In the genomic region with DNA sequence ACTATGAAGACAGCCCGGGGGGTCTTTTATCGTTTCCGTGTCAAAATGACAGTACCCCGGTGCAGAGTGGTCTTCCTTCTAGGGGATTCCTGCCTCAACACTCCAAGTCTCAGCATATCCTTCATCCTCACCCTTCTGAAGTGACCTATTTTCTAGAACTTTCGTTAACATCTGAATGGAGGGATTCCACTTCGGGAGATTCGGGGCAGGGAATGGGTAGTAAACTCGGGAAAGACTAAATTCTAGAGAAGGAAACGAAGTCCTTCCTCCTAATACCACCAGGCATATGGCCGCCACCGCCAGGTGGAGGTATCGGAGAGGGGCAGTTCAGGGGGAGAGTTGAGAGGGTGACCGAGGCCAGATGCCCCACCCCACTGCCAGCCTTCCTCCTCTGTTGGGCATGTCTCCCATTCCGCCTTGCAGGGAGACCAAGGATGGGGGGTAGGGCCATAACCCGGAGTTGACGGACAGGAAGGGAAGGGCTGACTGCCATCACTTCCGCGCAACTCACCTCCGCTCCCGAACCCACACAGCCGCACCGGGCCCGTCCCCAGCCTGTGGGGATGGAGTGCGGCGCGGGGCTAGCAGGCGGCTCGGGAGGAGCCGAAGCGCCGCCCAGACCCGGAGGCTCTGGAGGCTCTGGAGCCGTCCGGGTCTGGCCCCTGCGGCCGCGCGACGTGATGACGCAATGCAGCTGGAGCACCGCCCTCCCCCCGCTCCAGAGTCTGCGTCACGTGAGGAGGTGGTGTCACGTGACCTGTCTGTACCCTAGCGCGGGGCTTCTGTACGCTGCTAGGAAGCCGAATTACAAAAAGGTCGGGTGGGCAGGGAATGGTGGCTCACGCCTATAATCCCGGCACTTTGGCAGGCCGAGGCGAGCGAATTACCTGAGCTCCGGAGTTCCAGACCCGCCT, we compare ENCODE assay signal across 1 cellular context.
A peak's percentile ranks its signal among the peaks of the same experiment; 100 is the strongest.
TF ChIP-seq lines count a peak whose summit lies in the region.

A gene (minus strand): TSS at position 657 of the 914 bp plus-strand sequence. CDS start 2,072 bp downstream, outside the sequence.

TF ChIP-seq in K562, 482 proteins besides CTCF, POLR2A, EP300 and RAD21 (continued from another document and continues in another):
- TF ChIP-seq, protein P1, sequence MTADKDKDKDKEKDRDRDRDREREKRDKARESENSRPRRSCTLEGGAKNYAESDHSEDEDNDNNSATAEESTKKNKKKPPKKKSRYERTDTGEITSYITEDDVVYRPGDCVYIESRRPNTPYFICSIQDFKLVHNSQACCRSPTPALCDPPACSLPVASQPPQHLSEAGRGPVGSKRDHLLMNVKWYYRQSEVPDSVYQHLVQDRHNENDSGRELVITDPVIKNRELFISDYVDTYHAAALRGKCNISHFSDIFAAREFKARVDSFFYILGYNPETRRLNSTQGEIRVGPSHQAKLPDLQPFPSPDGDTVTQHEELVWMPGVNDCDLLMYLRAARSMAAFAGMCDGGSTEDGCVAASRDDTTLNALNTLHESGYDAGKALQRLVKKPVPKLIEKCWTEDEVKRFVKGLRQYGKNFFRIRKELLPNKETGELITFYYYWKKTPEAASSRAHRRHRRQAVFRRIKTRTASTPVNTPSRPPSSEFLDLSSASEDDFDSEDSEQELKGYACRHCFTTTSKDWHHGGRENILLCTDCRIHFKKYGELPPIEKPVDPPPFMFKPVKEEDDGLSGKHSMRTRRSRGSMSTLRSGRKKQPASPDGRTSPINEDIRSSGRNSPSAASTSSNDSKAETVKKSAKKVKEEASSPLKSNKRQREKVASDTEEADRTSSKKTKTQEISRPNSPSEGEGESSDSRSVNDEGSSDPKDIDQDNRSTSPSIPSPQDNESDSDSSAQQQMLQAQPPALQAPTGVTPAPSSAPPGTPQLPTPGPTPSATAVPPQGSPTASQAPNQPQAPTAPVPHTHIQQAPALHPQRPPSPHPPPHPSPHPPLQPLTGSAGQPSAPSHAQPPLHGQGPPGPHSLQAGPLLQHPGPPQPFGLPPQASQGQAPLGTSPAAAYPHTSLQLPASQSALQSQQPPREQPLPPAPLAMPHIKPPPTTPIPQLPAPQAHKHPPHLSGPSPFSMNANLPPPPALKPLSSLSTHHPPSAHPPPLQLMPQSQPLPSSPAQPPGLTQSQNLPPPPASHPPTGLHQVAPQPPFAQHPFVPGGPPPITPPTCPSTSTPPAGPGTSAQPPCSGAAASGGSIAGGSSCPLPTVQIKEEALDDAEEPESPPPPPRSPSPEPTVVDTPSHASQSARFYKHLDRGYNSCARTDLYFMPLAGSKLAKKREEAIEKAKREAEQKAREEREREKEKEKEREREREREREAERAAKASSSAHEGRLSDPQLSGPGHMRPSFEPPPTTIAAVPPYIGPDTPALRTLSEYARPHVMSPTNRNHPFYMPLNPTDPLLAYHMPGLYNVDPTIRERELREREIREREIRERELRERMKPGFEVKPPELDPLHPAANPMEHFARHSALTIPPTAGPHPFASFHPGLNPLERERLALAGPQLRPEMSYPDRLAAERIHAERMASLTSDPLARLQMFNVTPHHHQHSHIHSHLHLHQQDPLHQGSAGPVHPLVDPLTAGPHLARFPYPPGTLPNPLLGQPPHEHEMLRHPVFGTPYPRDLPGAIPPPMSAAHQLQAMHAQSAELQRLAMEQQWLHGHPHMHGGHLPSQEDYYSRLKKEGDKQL (CRISPR knock-in tag; IDR thresholded peaks at IDR 0.05; ENCODE audit: borderline replicate concordance): no peak
- no peak; the same call in 1 of the 2 replicates for TF ChIP-seq NBN (IDR thresholded peaks at IDR 0.05; ENCODE audit: low read depth)
- no peak for TF ChIP-seq ZFP36 (IDR thresholded peaks at IDR 0.05; ENCODE audit: low read depth, low read length, partially characterized antibody)
- peak; percentile 100 for TF ChIP-seq TOE1 (IDR thresholded peaks at IDR 0.05; ENCODE audit: borderline replicate concordance)
- 0 out of 2 replicates have a peak, but pooled peaks have one; percentile 33 for TF ChIP-seq TOE1 (CRISPR knock-in tag; IDR thresholded peaks at IDR 0.05; ENCODE audit: borderline replicate concordance, low read depth)
- TF ChIP-seq, protein P2, sequence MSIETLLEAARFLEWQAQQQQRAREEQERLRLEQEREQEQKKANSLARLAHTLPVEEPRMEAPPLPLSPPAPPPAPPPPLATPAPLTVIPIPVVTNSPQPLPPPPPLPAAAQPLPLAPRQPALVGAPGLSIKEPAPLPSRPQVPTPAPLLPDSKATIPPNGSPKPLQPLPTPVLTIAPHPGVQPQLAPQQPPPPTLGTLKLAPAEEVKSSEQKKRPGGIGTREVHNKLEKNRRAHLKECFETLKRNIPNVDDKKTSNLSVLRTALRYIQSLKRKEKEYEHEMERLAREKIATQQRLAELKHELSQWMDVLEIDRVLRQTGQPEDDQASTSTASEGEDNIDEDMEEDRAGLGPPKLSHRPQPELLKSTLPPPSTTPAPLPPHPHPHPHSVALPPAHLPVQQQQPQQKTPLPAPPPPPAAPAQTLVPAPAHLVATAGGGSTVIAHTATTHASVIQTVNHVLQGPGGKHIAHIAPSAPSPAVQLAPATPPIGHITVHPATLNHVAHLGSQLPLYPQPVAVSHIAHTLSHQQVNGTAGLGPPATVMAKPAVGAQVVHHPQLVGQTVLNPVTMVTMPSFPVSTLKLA (conservative IDR thresholded peaks at IDR 0.05): peak; percentile 93 to 96
- peak; percentile 89 for TF ChIP-seq SREBF1 (IDR thresholded peaks at IDR 0.05; ENCODE audit: borderline replicate concordance, low read depth, low read length)
- no peak for TF ChIP-seq CBX2 (IDR thresholded peaks at IDR 0.05; ENCODE audit: insufficient read depth, low read length, poor library complexity, severe bottlenecking)
- TF ChIP-seq, protein P3, sequence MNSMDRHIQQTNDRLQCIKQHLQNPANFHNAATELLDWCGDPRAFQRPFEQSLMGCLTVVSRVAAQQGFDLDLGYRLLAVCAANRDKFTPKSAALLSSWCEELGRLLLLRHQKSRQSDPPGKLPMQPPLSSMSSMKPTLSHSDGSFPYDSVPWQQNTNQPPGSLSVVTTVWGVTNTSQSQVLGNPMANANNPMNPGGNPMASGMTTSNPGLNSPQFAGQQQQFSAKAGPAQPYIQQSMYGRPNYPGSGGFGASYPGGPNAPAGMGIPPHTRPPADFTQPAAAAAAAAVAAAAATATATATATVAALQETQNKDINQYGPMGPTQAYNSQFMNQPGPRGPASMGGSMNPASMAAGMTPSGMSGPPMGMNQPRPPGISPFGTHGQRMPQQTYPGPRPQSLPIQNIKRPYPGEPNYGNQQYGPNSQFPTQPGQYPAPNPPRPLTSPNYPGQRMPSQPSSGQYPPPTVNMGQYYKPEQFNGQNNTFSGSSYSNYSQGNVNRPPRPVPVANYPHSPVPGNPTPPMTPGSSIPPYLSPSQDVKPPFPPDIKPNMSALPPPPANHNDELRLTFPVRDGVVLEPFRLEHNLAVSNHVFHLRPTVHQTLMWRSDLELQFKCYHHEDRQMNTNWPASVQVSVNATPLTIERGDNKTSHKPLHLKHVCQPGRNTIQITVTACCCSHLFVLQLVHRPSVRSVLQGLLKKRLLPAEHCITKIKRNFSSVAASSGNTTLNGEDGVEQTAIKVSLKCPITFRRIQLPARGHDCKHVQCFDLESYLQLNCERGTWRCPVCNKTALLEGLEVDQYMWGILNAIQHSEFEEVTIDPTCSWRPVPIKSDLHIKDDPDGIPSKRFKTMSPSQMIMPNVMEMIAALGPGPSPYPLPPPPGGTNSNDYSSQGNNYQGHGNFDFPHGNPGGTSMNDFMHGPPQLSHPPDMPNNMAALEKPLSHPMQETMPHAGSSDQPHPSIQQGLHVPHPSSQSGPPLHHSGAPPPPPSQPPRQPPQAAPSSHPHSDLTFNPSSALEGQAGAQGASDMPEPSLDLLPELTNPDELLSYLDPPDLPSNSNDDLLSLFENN (IDR thresholded peaks at IDR 0.05; ENCODE audit: low read depth in 2 of 2, low read length in 2 of 2): 0 out of 4 replicates have a peak, but pooled peaks of 1 of the 2 experiments have one; percentile 32
- TF ChIP-seq NFXL1 (CRISPR knock-in tag; IDR thresholded peaks at IDR 0.05): no peak
- peak; percentile 90 for TF ChIP-seq ATF1 (CRISPR knock-in tag; IDR thresholded peaks at IDR 0.05)
- peak; percentile 99 for TF ChIP-seq ATF1 (tag; IDR thresholded peaks at IDR 0.05)
- peak; percentile 29 for TF ChIP-seq CHD2 (IDR thresholded peaks at IDR 0.05; ENCODE audit: low read depth, low read length)
- TF ChIP-seq GTF2A2 (tag; IDR thresholded peaks at IDR 0.05): no peak
- TF ChIP-seq RUNX1 (IDR thresholded peaks at IDR 0.05; ENCODE audit: low read depth): no peak
- no peak; the same call in 1 of the 2 replicates for TF ChIP-seq CCAR2 (IDR thresholded peaks at IDR 0.05; ENCODE audit: low read depth, low read length)
- TF ChIP-seq LEF1 (IDR thresholded peaks at IDR 0.05): peak; percentile 84
- TF ChIP-seq, protein P4, sequence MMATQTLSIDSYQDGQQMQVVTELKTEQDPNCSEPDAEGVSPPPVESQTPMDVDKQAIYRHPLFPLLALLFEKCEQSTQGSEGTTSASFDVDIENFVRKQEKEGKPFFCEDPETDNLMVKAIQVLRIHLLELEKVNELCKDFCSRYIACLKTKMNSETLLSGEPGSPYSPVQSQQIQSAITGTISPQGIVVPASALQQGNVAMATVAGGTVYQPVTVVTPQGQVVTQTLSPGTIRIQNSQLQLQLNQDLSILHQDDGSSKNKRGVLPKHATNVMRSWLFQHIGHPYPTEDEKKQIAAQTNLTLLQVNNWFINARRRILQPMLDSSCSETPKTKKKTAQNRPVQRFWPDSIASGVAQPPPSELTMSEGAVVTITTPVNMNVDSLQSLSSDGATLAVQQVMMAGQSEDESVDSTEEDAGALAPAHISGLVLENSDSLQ (IDR thresholded peaks at IDR 0.05): peak; percentile 83
- no peak for TF ChIP-seq HOXB6 (CRISPR knock-in tag; IDR thresholded peaks at IDR 0.05; ENCODE audit: borderline replicate concordance)
- TF ChIP-seq NRF1 (conservative IDR thresholded peaks at IDR 0.05 in 1 of 2, IDR thresholded peaks at IDR 0.05 in 1 of 2): peak; percentile 80 to 85
- no peak for TF ChIP-seq ZNF3 (CRISPR knock-in tag; IDR thresholded peaks at IDR 0.05)
- TF ChIP-seq, protein P5, sequence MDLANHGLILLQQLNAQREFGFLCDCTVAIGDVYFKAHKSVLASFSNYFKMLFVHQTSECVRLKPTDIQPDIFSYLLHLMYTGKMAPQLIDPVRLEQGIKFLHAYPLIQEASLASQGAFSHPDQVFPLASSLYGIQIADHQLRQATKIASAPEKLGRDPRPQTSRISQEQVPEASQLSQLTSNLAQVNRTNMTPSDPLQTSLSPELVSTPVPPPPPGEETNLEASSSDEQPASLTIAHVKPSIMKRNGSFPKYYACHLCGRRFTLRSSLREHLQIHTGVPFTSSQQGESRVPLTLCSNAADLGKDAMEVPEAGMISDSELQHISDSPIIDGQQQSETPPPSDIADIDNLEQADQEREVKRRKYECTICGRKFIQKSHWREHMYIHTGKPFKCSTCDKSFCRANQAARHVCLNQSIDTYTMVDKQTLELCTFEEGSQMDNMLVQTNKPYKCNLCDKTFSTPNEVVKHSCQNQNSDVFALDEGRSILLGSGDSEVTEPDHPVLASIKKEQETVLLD (IDR thresholded peaks at IDR 0.05): no peak; the same call in 1 of the 2 replicates
- peak; percentile 22; the same call in 1 of the 2 replicates for TF ChIP-seq ZKSCAN8 (CRISPR knock-in tag; IDR thresholded peaks at IDR 0.05)
- no peak for TF ChIP-seq ZNF217 (CRISPR knock-in tag; IDR thresholded peaks at IDR 0.05)
- no peak for TF ChIP-seq NCOA2 (IDR thresholded peaks at IDR 0.05; ENCODE audit: partially characterized antibody in 2 of 2)
- TF ChIP-seq, protein P6, sequence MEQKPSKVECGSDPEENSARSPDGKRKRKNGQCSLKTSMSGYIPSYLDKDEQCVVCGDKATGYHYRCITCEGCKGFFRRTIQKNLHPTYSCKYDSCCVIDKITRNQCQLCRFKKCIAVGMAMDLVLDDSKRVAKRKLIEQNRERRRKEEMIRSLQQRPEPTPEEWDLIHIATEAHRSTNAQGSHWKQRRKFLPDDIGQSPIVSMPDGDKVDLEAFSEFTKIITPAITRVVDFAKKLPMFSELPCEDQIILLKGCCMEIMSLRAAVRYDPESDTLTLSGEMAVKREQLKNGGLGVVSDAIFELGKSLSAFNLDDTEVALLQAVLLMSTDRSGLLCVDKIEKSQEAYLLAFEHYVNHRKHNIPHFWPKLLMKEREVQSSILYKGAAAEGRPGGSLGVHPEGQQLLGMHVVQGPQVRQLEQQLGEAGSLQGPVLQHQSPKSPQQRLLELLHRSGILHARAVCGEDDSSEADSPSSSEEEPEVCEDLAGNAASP (IDR thresholded peaks at IDR 0.05): no peak
- no peak for TF ChIP-seq NFYB (IDR thresholded peaks at IDR 0.05; ENCODE audit: extremely low read depth, insufficient read length)
- TF ChIP-seq RCOR1 (IDR thresholded peaks at IDR 0.05; ENCODE audit: borderline replicate concordance in 1 of 2, low read depth in 2 of 2, low read length in 2 of 2): peak; percentile 40 to 64; a peak in 2 of 4 replicates
- TF ChIP-seq, protein P7, sequence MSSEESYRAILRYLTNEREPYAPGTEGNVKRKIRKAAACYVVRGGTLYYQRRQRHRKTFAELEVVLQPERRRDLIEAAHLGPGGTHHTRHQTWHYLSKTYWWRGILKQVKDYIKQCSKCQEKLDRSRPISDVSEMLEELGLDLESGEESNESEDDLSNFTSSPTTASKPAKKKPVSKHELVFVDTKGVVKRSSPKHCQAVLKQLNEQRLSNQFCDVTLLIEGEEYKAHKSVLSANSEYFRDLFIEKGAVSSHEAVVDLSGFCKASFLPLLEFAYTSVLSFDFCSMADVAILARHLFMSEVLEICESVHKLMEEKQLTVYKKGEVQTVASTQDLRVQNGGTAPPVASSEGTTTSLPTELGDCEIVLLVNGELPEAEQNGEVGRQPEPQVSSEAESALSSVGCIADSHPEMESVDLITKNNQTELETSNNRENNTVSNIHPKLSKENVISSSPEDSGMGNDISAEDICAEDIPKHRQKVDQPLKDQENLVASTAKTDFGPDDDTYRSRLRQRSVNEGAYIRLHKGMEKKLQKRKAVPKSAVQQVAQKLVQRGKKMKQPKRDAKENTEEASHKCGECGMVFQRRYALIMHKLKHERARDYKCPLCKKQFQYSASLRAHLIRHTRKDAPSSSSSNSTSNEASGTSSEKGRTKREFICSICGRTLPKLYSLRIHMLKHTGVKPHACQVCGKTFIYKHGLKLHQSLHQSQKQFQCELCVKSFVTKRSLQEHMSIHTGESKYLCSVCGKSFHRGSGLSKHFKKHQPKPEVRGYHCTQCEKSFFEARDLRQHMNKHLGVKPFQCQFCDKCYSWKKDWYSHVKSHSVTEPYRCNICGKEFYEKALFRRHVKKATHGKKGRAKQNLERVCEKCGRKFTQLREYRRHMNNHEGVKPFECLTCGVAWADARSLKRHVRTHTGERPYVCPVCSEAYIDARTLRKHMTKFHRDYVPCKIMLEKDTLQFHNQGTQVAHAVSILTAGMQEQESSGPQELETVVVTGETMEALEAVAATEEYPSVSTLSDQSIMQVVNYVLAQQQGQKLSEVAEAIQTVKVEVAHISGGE (CRISPR knock-in tag; IDR thresholded peaks at IDR 0.05): peak in 2 of 3 experiments; percentile 45 to 46; a peak in 2 of 6 replicates
- peak; percentile 84 for TF ChIP-seq POLR2AphosphoS5 (IDR thresholded peaks at IDR 0.05; ENCODE audit: control insufficient read depth, insufficient read depth, low read depth, low read length)
- TF ChIP-seq, protein P8, sequence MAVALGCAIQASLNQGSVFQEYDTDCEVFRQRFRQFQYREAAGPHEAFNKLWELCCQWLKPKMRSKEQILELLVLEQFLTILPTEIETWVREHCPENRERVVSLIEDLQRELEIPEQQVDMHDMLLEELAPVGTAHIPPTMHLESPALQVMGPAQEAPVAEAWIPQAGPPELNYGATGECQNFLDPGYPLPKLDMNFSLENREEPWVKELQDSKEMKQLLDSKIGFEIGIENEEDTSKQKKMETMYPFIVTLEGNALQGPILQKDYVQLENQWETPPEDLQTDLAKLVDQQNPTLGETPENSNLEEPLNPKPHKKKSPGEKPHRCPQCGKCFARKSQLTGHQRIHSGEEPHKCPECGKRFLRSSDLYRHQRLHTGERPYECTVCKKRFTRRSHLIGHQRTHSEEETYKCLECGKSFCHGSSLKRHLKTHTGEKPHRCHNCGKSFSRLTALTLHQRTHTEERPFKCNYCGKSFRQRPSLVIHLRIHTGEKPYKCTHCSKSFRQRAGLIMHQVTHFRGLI (CRISPR knock-in tag; IDR thresholded peaks at IDR 0.05): no peak
